2 cellular contexts compared by ENCODE assay signal in the genomic region with DNA sequence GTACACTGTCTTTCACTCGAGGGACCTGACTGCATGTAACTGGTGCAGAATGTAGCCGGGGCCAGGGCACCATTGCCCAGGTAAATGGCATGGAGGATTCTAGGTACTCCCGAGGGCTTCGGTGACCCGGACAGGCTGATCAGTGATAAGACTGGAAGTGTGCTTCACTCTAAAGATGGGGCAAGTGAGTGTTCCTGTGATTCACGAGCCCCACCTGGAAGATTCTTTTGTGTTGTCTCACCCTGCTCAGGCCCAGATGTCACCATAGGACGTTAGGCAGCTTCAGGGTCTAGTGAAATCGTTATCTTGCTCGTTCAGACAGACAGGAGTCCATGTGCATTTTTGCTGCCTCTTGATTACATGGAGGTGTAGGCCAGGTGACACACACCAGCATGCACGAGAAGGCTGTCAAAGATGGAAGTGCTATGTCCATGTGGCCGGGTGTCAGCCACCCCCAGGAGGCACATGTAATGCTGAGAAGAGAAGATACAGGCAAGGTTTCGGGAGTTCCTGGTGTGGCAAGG.
TF ChIP-seq lines count a peak whose summit lies in the region.

No MANE protein-coding gene starts in this region.

TF ChIP-seq in SK-N-SH, 30 proteins besides CTCF, POLR2A, EP300 and RAD21 (continued from another document):
- TF ChIP-seq, protein P1, sequence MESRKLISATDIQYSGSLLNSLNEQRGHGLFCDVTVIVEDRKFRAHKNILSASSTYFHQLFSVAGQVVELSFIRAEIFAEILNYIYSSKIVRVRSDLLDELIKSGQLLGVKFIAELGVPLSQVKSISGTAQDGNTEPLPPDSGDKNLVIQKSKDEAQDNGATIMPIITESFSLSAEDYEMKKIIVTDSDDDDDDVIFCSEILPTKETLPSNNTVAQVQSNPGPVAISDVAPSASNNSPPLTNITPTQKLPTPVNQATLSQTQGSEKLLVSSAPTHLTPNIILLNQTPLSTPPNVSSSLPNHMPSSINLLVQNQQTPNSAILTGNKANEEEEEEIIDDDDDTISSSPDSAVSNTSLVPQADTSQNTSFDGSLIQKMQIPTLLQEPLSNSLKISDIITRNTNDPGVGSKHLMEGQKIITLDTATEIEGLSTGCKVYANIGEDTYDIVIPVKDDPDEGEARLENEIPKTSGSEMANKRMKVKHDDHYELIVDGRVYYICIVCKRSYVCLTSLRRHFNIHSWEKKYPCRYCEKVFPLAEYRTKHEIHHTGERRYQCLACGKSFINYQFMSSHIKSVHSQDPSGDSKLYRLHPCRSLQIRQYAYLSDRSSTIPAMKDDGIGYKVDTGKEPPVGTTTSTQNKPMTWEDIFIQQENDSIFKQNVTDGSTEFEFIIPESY (IDR thresholded peaks at IDR 0.05; ENCODE audit: borderline replicate concordance, low read depth) = no peak
TF ChIP-seq in SK-N-SH: peak in this region for 0.

TF ChIP-seq in SK-N-SH treated with all-trans-retinoic acid at 6 μM for 48 hours, 23 proteins besides CTCF, POLR2A, EP300 and RAD21 (continued from another document):
- TF ChIP-seq CSDC2 (CRISPR knock-in tag; IDR thresholded peaks at IDR 0.05) = no peak
